Comparison of ENCODE assay signal across 26 cellular contexts in the genomic region with DNA sequence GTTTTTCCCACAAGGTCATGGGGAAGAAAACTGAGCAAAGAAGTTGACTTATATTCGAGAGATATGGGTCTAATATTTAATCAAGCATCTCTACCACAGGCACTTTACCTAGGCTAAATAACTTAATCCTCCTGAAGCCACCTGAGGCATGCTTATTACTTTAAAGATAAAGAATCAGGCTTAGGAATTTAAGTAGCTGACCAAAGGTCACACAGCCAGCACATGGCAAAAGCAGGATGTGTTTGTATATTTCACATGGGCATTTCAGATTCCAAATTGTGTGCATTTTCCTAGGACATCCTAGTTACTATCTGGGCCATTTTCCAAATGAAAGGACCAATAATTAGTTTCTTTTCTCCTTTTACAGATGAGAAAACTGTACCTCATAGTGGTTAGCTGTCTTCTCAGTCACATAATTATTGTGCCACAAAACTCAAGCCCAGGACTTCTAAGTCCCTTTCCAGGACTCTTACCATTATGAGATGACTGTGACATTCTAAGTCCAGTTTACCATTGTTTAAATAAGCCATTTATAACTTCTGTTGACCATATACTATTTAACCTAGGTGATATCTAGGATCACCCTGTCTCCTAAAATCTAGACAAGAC.
"Had no signal": no experiment of that assay in that cellular context is flagged by ENCODE, and none has a peak within 500 bp of the region (broad histone marks: within the 10 kb centered on the region; RNA-seq: fewer than 3 reads in every experiment).

No MANE protein-coding gene starts in this region.

- H3K27me3 ChIP-seq: dorsolateral prefrontal cortex, esophagus squamous epithelium, gastrocnemius medialis, heart right ventricle, left lung had no signal

- H3K36me3 ChIP-seq: esophagus squamous epithelium, gastrocnemius medialis, heart right ventricle, left lung, lower lobe of right lung had no signal

- FAIRE-seq: colon, endometrium, islet of Langerhans, keratinocyte had no signal

- H3K4me3 ChIP-seq: coronary artery, dorsolateral prefrontal cortex, esophagus squamous epithelium, gastrocnemius medialis, heart right ventricle, left lung, lower lobe of right lung had no signal

- DNase-seq: dermis blood vessel endothelial cell; dorsolateral prefrontal cortex; effector CD4-positive, alpha-beta T cell; effector memory CD4-positive, alpha-beta T cell; erythroblast; esophagus squamous epithelium; foreskin fibroblast; foreskin melanocyte; gastrocnemius medialis; glutamatergic neuron; head of caudate nucleus; heart right ventricle; hypothalamus; left lung; left ventricle myocardium superior; lower lobe of right lung; mesenchymal stem cell; naive thymus-derived CD4-positive, alpha-beta T cell had no signal

- H3K27ac ChIP-seq: coronary artery, dorsolateral prefrontal cortex, epithelial cell of prostate, esophagus squamous epithelium, gastrocnemius medialis, heart right ventricle, left lung, lower lobe of right lung had no signal

- H3K27ac Mint-ChIP-seq: mesothelial cell of epicardium; naive thymus-derived CD4-positive, alpha-beta T cell had no signal

- H3K4me1 ChIP-seq: esophagus squamous epithelium, gastrocnemius medialis, lower lobe of right lung had no signal

- ATAC-seq: esophagus mucosa; gastrocnemius medialis; heart right ventricle; left lung; left ventricle myocardium superior; lower lobe of right lung; naive thymus-derived CD4-positive, alpha-beta T cell had no signal

- H3K9me3 ChIP-seq: esophagus squamous epithelium, gastrocnemius medialis, left lung, lower lobe of right lung had no signal

- H3K4me1 Mint-ChIP-seq: mesothelial cell of epicardium had no signal

- H3K4me3 Mint-ChIP-seq: mesothelial cell of epicardium; naive thymus-derived CD4-positive, alpha-beta T cell had no signal
